ENCODE assay signal across 23 cellular contexts in genomic region chr3:162193148-162193547, GRCh38.
A peak's percentile ranks its signal among the peaks of the same experiment; 100 is the strongest.
DNase-seq lines count a peak whose midpoint lies in the region; ATAC-seq and TF ChIP-seq lines count a peak whose summit lies in the region.
"Had no signal": no experiment of that assay in that cellular context is flagged by ENCODE, and none has a peak within 500 bp of the region (broad histone marks: within the 10 kb centered on the region; RNA-seq: fewer than 3 reads in every experiment).

No MANE protein-coding gene starts in this region.

- no peak overlapping the region for H3K4me3 Mint-ChIP-seq in GM23338
- H3K4me3 Mint-ChIP-seq: CD14-positive monocyte; CD4-positive, alpha-beta T cell; CD8-positive, alpha-beta memory T cell had no signal

- CTCF ChIA-PET in PC-9 (lab: Charles Lee) = no interaction called here

- TF ChIP-seq POLR2A in heart left ventricle (IDR thresholded peaks at IDR 0.05) = no peak

- TF ChIP-seq CTCF in heart left ventricle (IDR thresholded peaks at IDR 0.05) = no peak
- no peak for TF ChIP-seq CTCF in GM23338 (conservative IDR thresholded peaks at IDR 0.05; ENCODE audit: low read depth in 2 of 2)
- no peak for TF ChIP-seq CTCF in PC-9 (conservative IDR thresholded peaks at IDR 0.05)

- H3K27ac Mint-ChIP-seq in GM23338 = no peak overlapping the region
- H3K27ac Mint-ChIP-seq: CD14-positive monocyte; CD4-positive, alpha-beta T cell; CD8-positive, alpha-beta memory T cell had no signal

- peaks cover 30% of the 10 kb centered on the region for H3K9me3 Mint-ChIP-seq in GM23338

- H3F3A ChIP-seq in GM23338 (replicated peaks; ENCODE audit: low read depth) = no peaks in the 10 kb centered on the region
- H3F3A ChIP-seq in PC-9 (ENCODE audit: insufficient read depth, low read depth) = no peaks in the 10 kb centered on the region

- POLR2A ChIA-PET in PC-9 (lab: Charles Lee; ENCODE audit: unreplicated experiment) = no interaction called here

- peaks cover 27% of the 10 kb centered on the region for H3K36me3 Mint-ChIP-seq in GM23338 (ENCODE audit: low read depth)
- H3K36me3 Mint-ChIP-seq: CD14-positive monocyte; CD8-positive, alpha-beta memory T cell had no signal

- H3K4me3 ChIP-seq in heart left ventricle = no peak overlapping the region
- no peak overlapping the region for H3K4me3 ChIP-seq in GM23338
- H3K4me3 ChIP-seq in PC-9 = no peak overlapping the region
- H3K4me3 ChIP-seq: A549; BLaER1 treated with 17β-estradiol and CSF1 and Interleukin-3, amounts not matched to agents 10 nM and 100 nM; GM12878 had no signal

- H3K36me3 ChIP-seq in heart left ventricle = no peaks in the 10 kb centered on the region
- no peaks in the 10 kb centered on the region for H3K36me3 ChIP-seq in GM23338 (ENCODE audit: insufficient read depth)
- no peaks in the 10 kb centered on the region for H3K36me3 ChIP-seq in PC-9 (ENCODE audit: low read depth)
- H3K36me3 ChIP-seq: BE2C; BLaER1 treated with 17β-estradiol and CSF1 and Interleukin-3, amounts not matched to agents 10 nM and 100 nM had no signal

- no peaks in the 10 kb centered on the region for H3K79me2 ChIP-seq in GM23338 (replicated peaks; ENCODE audit: insufficient read depth)
- H3K79me2 ChIP-seq in PC-9 (ENCODE audit: low read depth) = no peaks in the 10 kb centered on the region

- H3K4me2 ChIP-seq in GM23338 (no peak overlapping the region), PC-9 (no peak overlapping the region)
- H3K4me2 ChIP-seq: A549; BLaER1 treated with 17β-estradiol and CSF1 and Interleukin-3, amounts not matched to agents 10 nM and 100 nM had no signal

- no peaks in the 10 kb centered on the region for H3K27me3 ChIP-seq in heart left ventricle
- no peaks in the 10 kb centered on the region for H3K27me3 ChIP-seq in GM23338 (ENCODE audit: insufficient read depth)
- no peaks in the 10 kb centered on the region for H3K27me3 ChIP-seq in PC-9 (ENCODE audit: insufficient read depth, low read depth)
- H3K27me3 ChIP-seq: BE2C; BLaER1 treated with 17β-estradiol and CSF1 and Interleukin-3, amounts not matched to agents 10 nM and 100 nM had no signal

- peaks cover 3% of the 10 kb centered on the region for H3K27me3 Mint-ChIP-seq in GM23338 (ENCODE audit: insufficient read depth, low read depth, poor library complexity)
- H3K27me3 Mint-ChIP-seq: CD4-positive, alpha-beta T cell; CD8-positive, alpha-beta memory T cell had no signal

- peaks cover 5% of the 10 kb centered on the region; the same call in 1 of the 2 replicates for H3K9me2 ChIP-seq in GM23338 (ENCODE audit: insufficient read depth)
- no peaks in the 10 kb centered on the region for H3K9me2 ChIP-seq in PC-9 (ENCODE audit: insufficient read depth)

- intact Hi-C loops in Right ventricle myocardium superior (cut with DNase I) (no loop called here), heart left ventricle (cut with DNase I) (loop anchor here in 1 of 10 donors (10.0 kb wide), 1 partner anchor 58 kb away; no protein-coding TSS in a partner anchor), PC-9 (cut with micrococcal nuclease; ENCODE audit: unreplicated experiment) (no loop called here)

- 38 to 57% (median 43%) methylated on average over 2 of the region's 2 CpGs for WGBS in heart left ventricle, 4 donors

- peaks cover 0 to 8% (median 0%) of the 10 kb centered on the region in 12 donors for H3K9me3 ChIP-seq in heart left ventricle
- H3K9me3 ChIP-seq in PC-9 (ENCODE audit: insufficient read depth, low read depth) = no peaks in the 10 kb centered on the region
- H3K9me3 ChIP-seq: A549, BE2C had no signal

- no peak for DNase-seq in Right ventricle myocardium superior
- no peak for DNase-seq in heart left ventricle
- DNase-seq in GM23338 (ENCODE audit: low spot score) = peak; percentile 26
- no peak for DNase-seq in PC-9
- peak; percentile 8 for DNase-seq in iPS-NIHi7 (ENCODE audit: extremely low spot score)
- DNase-seq in cortex of kidney (lab: John Stamatoyannopoulos, UW) = no peak
- DNase-seq: 8988T; ACHN; AML-193; BE2C; CD4-positive, alpha-beta T cell; CD8-positive, alpha-beta memory T cell; DMS 273 treated with DMSO at 0.1 percent for 48 hours; DMS79; EL; GDM1; GOT3; HCEC 1CT had no signal

- peaks cover 0 to 9% (median 0%) of the 10 kb centered on the region in 12 donors for H3K4me1 ChIP-seq in heart left ventricle
- H3K4me1 ChIP-seq in GM23338 (ENCODE audit: insufficient read depth) = peaks cover 12% of the 10 kb centered on the region
- no peaks in the 10 kb centered on the region for H3K4me1 ChIP-seq in PC-9 (replicated peaks; ENCODE audit: insufficient read depth)
- H3K4me1 ChIP-seq: A549; BE2C; BLaER1 treated with 17β-estradiol and CSF1 and Interleukin-3, amounts not matched to agents 10 nM and 100 nM had no signal

- ATAC-seq in Right ventricle myocardium superior (ENCODE audit: poor library complexity) (peak; percentile 55), heart left ventricle (no peak), GM23338 (peak; percentile 60; the same call in 2 of the 3 replicates), GM19397 (IDR thresholded peaks at IDR 0.05; ENCODE audit: unreplicated experiment) (no peak)
- ATAC-seq: A549, GM12878 had no signal

- no TSS peak for BruUV-seq in PC-9 (replicated peaks; lab: Mats Ljungman, UMichigan)

- H3K4me1 Mint-ChIP-seq in GM23338 = peaks cover 11% of the 10 kb centered on the region; the same call in 2 of the 3 replicates
- H3K4me1 Mint-ChIP-seq: CD14-positive monocyte; CD8-positive, alpha-beta memory T cell had no signal

- H4K20me1 ChIP-seq in GM23338 (replicated peaks; ENCODE audit: insufficient read depth) (no peaks in the 10 kb centered on the region), PC-9 (ENCODE audit: insufficient read depth) (no peaks in the 10 kb centered on the region)
- H4K20me1 ChIP-seq: BLaER1 treated with 17β-estradiol and CSF1 and Interleukin-3, amounts not matched to agents 10 nM and 100 nM had no signal

- H3K27ac ChIP-seq in heart left ventricle (no peak overlapping the region), GM23338 (ENCODE audit: low read depth) (no peak overlapping the region), PC-9 (no peak overlapping the region)
- H3K27ac ChIP-seq: A549; BLaER1 treated with 17β-estradiol and CSF1 and Interleukin-3, amounts not matched to agents 10 nM and 100 nM had no signal

- H2AFZ ChIP-seq in GM23338 (no peak overlapping the region), PC-9 (0 out of 2 replicates have a peak overlapping the region, but pooled peaks have one; percentile 52)

TF ChIP-seq in GM23338, 12 proteins besides CTCF, POLR2A, EP300 and RAD21 (continues in another document):
- no peak for TF ChIP-seq POLR2AphosphoS5 (IDR thresholded peaks at IDR 0.05; ENCODE audit: low read depth)
- TF ChIP-seq JUNB (IDR thresholded peaks at IDR 0.05; ENCODE audit: unreplicated experiment) = no peak
- TF ChIP-seq, protein P1, sequence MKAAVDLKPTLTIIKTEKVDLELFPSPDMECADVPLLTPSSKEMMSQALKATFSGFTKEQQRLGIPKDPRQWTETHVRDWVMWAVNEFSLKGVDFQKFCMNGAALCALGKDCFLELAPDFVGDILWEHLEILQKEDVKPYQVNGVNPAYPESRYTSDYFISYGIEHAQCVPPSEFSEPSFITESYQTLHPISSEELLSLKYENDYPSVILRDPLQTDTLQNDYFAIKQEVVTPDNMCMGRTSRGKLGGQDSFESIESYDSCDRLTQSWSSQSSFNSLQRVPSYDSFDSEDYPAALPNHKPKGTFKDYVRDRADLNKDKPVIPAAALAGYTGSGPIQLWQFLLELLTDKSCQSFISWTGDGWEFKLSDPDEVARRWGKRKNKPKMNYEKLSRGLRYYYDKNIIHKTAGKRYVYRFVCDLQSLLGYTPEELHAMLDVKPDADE (IDR thresholded peaks at IDR 0.05) = no peak
- TF ChIP-seq, protein P2, sequence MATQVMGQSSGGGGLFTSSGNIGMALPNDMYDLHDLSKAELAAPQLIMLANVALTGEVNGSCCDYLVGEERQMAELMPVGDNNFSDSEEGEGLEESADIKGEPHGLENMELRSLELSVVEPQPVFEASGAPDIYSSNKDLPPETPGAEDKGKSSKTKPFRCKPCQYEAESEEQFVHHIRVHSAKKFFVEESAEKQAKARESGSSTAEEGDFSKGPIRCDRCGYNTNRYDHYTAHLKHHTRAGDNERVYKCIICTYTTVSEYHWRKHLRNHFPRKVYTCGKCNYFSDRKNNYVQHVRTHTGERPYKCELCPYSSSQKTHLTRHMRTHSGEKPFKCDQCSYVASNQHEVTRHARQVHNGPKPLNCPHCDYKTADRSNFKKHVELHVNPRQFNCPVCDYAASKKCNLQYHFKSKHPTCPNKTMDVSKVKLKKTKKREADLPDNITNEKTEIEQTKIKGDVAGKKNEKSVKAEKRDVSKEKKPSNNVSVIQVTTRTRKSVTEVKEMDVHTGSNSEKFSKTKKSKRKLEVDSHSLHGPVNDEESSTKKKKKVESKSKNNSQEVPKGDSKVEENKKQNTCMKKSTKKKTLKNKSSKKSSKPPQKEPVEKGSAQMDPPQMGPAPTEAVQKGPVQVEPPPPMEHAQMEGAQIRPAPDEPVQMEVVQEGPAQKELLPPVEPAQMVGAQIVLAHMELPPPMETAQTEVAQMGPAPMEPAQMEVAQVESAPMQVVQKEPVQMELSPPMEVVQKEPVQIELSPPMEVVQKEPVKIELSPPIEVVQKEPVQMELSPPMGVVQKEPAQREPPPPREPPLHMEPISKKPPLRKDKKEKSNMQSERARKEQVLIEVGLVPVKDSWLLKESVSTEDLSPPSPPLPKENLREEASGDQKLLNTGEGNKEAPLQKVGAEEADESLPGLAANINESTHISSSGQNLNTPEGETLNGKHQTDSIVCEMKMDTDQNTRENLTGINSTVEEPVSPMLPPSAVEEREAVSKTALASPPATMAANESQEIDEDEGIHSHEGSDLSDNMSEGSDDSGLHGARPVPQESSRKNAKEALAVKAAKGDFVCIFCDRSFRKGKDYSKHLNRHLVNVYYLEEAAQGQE (IDR thresholded peaks at IDR 0.05; ENCODE audit: unreplicated experiment) = no peak
- TF ChIP-seq CREB1 (CRISPR knock-in tag; IDR thresholded peaks at IDR 0.05; ENCODE audit: low read depth) = no peak
- TF ChIP-seq ZNF114 (CRISPR knock-in tag; IDR thresholded peaks at IDR 0.05) = no peak

Comparison
In these comparisons a context has a peak if more than half of its experiments do, and no peak if none do; other contexts are left out.
1. ATAC-seq: peak in Right ventricle myocardium superior (single experiment) and GM23338 (single experiment); none in heart left ventricle (0 of 4) and GM19397 (single experiment).
2. DNase-seq: peak in GM23338 (single experiment) and iPS-NIHi7 (single experiment); none in Right ventricle myocardium superior (single experiment), heart left ventricle (0 of 5), PC-9 (0 of 2) and cortex of kidney (single experiment).